In genomic region chr14:55574988-55575387, GRCh38 we compare ENCODE assay signal across 30 cellular contexts.
"Had no signal": no experiment of that assay in that cellular context is flagged by ENCODE, and none has a peak within 500 bp of the region (broad histone marks: within the 10 kb centered on the region; RNA-seq: fewer than 3 reads in every experiment).

No MANE protein-coding gene starts in this region.

- H3K36me3 ChIP-seq: neutrophil, pancreas, prostate gland, spleen, suprapubic skin, tibial artery, transverse colon, upper lobe of left lung, vagina had no signal

- H3K4me3 ChIP-seq: pancreas, prostate gland, skin epidermis, smooth muscle cell, spleen, suprapubic skin, testis, tibial artery, transverse colon, upper lobe of left lung, vagina had no signal

- H3K9me3 ChIP-seq: neutrophil, pancreas, prostate gland, spleen, suprapubic skin, testis, tibial artery, transverse colon, upper lobe of left lung, vagina had no signal

- H3K36me3 Mint-ChIP-seq: naive thymus-derived CD8-positive, alpha-beta T cell; natural killer cell treated with Interleukin-12 subunit alpha and Interleukin-12 subunit beta and Interleukin-15 and Interleukin-18, amount 100 ng/mL, for 72 hours; stimulated activated memory B cell treated with anti-CD40 and anti-IgM and Interleukin-4, amounts not matched to agents 10 μg/mL and 1 μg/mL and 100 μg/mL, for 72 hours had no signal

- H3K27me3 ChIP-seq: neutrophil, pancreas, spleen, suprapubic skin, testis, tibial artery, transverse colon, upper lobe of left lung, vagina had no signal

- H3K4me1 ChIP-seq: pancreas, prostate gland had no signal

- ATAC-seq: naive thymus-derived CD8-positive, alpha-beta T cell; natural killer cell treated with Interleukin-12 subunit alpha and Interleukin-12 subunit beta and Interleukin-15 and Interleukin-18, amount 100 ng/mL, for 72 hours; pancreas; right cardiac atrium; sciatic nerve; stimulated activated memory B cell treated with anti-CD40 and anti-IgM and Interleukin-4, amounts not matched to agents 10 μg/mL and 1 μg/mL and 100 μg/mL, for 72 hours; stimulated activated naive CD8-positive, alpha-beta T cell treated with anti-CD3 and anti-CD28 coated beads, Interleukin-15, amount 100 ng/mL, for 72 hours; stimulated activated naive CD8-positive, alpha-beta T cell treated with anti-CD3 and anti-CD28 coated beads, Interleukin-15, Interleukin-2, amounts not matched to agents 100 U/mL and 50 U/mL, for 24 hours had no signal

- H3K27me3 Mint-ChIP-seq: stimulated activated memory B cell treated with anti-CD40 and anti-IgM and Interleukin-4, amounts not matched to agents 10 μg/mL and 1 μg/mL and 100 μg/mL, for 72 hours; stimulated activated naive CD8-positive, alpha-beta T cell treated with anti-CD3 and anti-CD28 coated beads, Interleukin-15, amount 100 ng/mL, for 72 hours had no signal

- H3K27ac Mint-ChIP-seq: naive thymus-derived CD8-positive, alpha-beta T cell; natural killer cell treated with Interleukin-12 subunit alpha and Interleukin-12 subunit beta and Interleukin-15 and Interleukin-18, amount 100 ng/mL, for 72 hours; nephron progenitor cell; stimulated activated memory B cell treated with anti-CD40 and anti-IgM and Interleukin-4, amounts not matched to agents 10 μg/mL and 1 μg/mL and 100 μg/mL, for 72 hours; stimulated activated naive CD8-positive, alpha-beta T cell treated with anti-CD3 and anti-CD28 coated beads, Interleukin-15, amount 100 ng/mL, for 72 hours had no signal

- FAIRE-seq: pancreas, urothelium cell line had no signal

- H3K27ac ChIP-seq: neutrophil, pancreas, prostate gland, skin epidermis, spleen, suprapubic skin, testis, tibial artery, transverse colon, upper lobe of left lung, vagina had no signal

- DNase-seq: naive thymus-derived CD8-positive, alpha-beta T cell; nephron progenitor cell; nucleus accumbens; pancreas; right cardiac atrium; spleen; stimulated activated CD4-positive, alpha-beta T cell treated with anti-CD3 and anti-CD28 coated beads, Interleukin-12 subunit alpha, Interleukin-12 subunit beta, amount 100 ng/mL, for 4 hours; stimulated activated CD4-positive, alpha-beta T cell treated with anti-CD3 and anti-CD28 coated beads, Interleukin-1b, Interleukin-23, amount 100 ng/mL, for 48 hours; stimulated activated CD4-positive, alpha-beta T cell treated with anti-CD3 and anti-CD28 coated beads, Interleukin-4, amount 100 ng/mL, for 1 hour; stimulated activated CD4-positive, alpha-beta T cell treated with anti-CD3 and anti-CD28 coated beads, Interleukin-4, amount 100 ng/mL, for 4 hours; stimulated activated CD8-positive, alpha-beta memory T cell treated with anti-CD3 and anti-CD28 coated beads, Interleukin-4, amount 100 ng/mL, for 48 hours; stimulated activated naive CD4-positive, alpha-beta T cell; stimulated activated naive CD8-positive, alpha-beta T cell treated with anti-CD3 and anti-CD28 coated beads, Interleukin-15, amount 100 ng/mL, for 72 hours; stimulated activated naive CD8-positive, alpha-beta T cell treated with anti-CD3 and anti-CD28 coated beads, Interleukin-15, Interleukin-2, amounts not matched to agents 100 U/mL and 50 U/mL, for 24 hours; substantia nigra; testis; tibial artery; transverse colon; upper lobe of left lung had no signal

- H3K4me2 ChIP-seq: smooth muscle cell had no signal

- H3K4me3 Mint-ChIP-seq: naive thymus-derived CD8-positive, alpha-beta T cell; natural killer cell treated with Interleukin-12 subunit alpha and Interleukin-12 subunit beta and Interleukin-15 and Interleukin-18, amount 100 ng/mL, for 72 hours; nephron progenitor cell; neural crest cell; stimulated activated memory B cell treated with anti-CD40 and anti-IgM and Interleukin-4, amounts not matched to agents 10 μg/mL and 1 μg/mL and 100 μg/mL, for 72 hours; stimulated activated naive CD8-positive, alpha-beta T cell treated with anti-CD3 and anti-CD28 coated beads, Interleukin-15, amount 100 ng/mL, for 72 hours had no signal

- H3K9me3 Mint-ChIP-seq: naive thymus-derived CD8-positive, alpha-beta T cell; natural killer cell treated with Interleukin-12 subunit alpha and Interleukin-12 subunit beta and Interleukin-15 and Interleukin-18, amount 100 ng/mL, for 72 hours; nephron progenitor cell; neural crest cell; stimulated activated memory B cell treated with anti-CD40 and anti-IgM and Interleukin-4, amounts not matched to agents 10 μg/mL and 1 μg/mL and 100 μg/mL, for 72 hours; stimulated activated naive CD8-positive, alpha-beta T cell treated with anti-CD3 and anti-CD28 coated beads, Interleukin-15, amount 100 ng/mL, for 72 hours had no signal
